1 cellular context compared by ENCODE assay signal in genomic region chr1:46703927-46704641, GRCh38.
TF ChIP-seq lines count a peak whose summit lies in the region.

No MANE protein-coding gene starts in this region.

TF ChIP-seq in HepG2, 621 proteins besides CTCF, POLR2A, EP300 and RAD21:
- TF ChIP-seq CEBPB (IDR thresholded peaks at IDR 0.05; ENCODE audit: borderline replicate concordance, low read depth, low read length), result peak; percentile 13; the same call in 1 of the 2 replicates
- no peak for TF ChIP-seq EZH2 (conservative IDR thresholded peaks at IDR 0.05; ENCODE audit: low read depth, low read length)
- peak; percentile 32; the same call in 1 of the 2 replicates for TF ChIP-seq CEBPG (CRISPR knock-in tag; IDR thresholded peaks at IDR 0.05)
